Comparison of ENCODE assay signal across 1 cellular context in genomic region chr14:105300542-105301102, GRCh38.
A peak's percentile ranks its signal among the peaks of the same experiment; 100 is the strongest.
TF ChIP-seq lines count a peak whose summit lies in the region.

TSS of gene BRF1 (minus strand) at chr14:105301001. CDS start at chr14:105300629, 372 bp downstream.

TF ChIP-seq in GM12878, 131 proteins besides CTCF, POLR2A, EP300 and RAD21 (continued from another document and continues in another):
- TF ChIP-seq ATF7 (IDR thresholded peaks at IDR 0.05; ENCODE audit: low read depth) (no peak), JUNB (IDR thresholded peaks at IDR 0.05) (no peak), PKNOX1 (IDR thresholded peaks at IDR 0.05) (no peak), CHD2 (IDR thresholded peaks at IDR 0.05; ENCODE audit: borderline replicate concordance, low read depth, low read length) (peak; percentile 96), NFIC (IDR thresholded peaks at IDR 0.05; ENCODE audit: low read depth, low read length) (no peak), YY1 (IDR thresholded peaks at IDR 0.05; ENCODE audit: low read depth, low read length) (no peak), KAT2A (conservative IDR thresholded peaks at IDR 0.05; ENCODE audit: control insufficient read depth, low read depth, low read length) (no peak), SMARCA5 (IDR thresholded peaks at IDR 0.05) (peak; percentile 89), CBX5 (IDR thresholded peaks at IDR 0.05; ENCODE audit: low read depth) (no peak), GABPA (IDR thresholded peaks at IDR 0.05; ENCODE audit: low read depth) (no peak), CHD4 (IDR thresholded peaks at IDR 0.05) (no peak), POU2F2 (IDR thresholded peaks at IDR 0.05; ENCODE audit: borderline replicate concordance, low read depth, low read length) (no peak; the same call in 2 of the 3 replicates), HCFC1 (IDR thresholded peaks at IDR 0.05; ENCODE audit: low read length) (peak; percentile 53; the same call in 1 of the 2 replicates), WRNIP1 (IDR thresholded peaks at IDR 0.05; ENCODE audit: borderline replicate concordance, low read depth, low read length) (no peak), TCF12 (IDR thresholded peaks at IDR 0.05; ENCODE audit: low read depth, low read length) (0 out of 2 replicates have a peak, but pooled peaks have one; percentile 20), BACH1 (IDR thresholded peaks at IDR 0.05; ENCODE audit: borderline replicate concordance) (peak; percentile 41), HDGF (IDR thresholded peaks at IDR 0.05) (no peak), ATF3 (IDR thresholded peaks at IDR 0.05; ENCODE audit: borderline replicate concordance, extremely low read depth, low read depth, low read length) (no peak), ZBED1 (IDR thresholded peaks at IDR 0.05; ENCODE audit: borderline replicate concordance) (no peak), POLR2AphosphoS2 (IDR thresholded peaks at IDR 0.05; ENCODE audit: low read depth, low read length) (0 out of 2 replicates have a peak, but pooled peaks have one; percentile 3), BHLHE40 (IDR thresholded peaks at IDR 0.05; ENCODE audit: borderline replicate concordance in 1 of 2, low read depth in 2 of 2, low read length in 1 of 2) (peak; percentile 10 to 67; a peak in 2 of 4 replicates), CEBPZ (IDR thresholded peaks at IDR 0.05; ENCODE audit: low read depth, low read length) (no peak), RB1 (IDR thresholded peaks at IDR 0.05; ENCODE audit: borderline replicate concordance) (peak; percentile 85; the same call in 1 of the 2 replicates), CBFB (IDR thresholded peaks at IDR 0.05; ENCODE audit: low read depth) (no peak), GATAD2B (conservative IDR thresholded peaks at IDR 0.05; ENCODE audit: low read depth) (peak; percentile 98), E2F8 (IDR thresholded peaks at IDR 0.05; ENCODE audit: low read depth, partially characterized antibody) (no peak), YBX1 (IDR thresholded peaks at IDR 0.05) (no peak), MYB (IDR thresholded peaks at IDR 0.05; ENCODE audit: borderline replicate concordance, low read depth, low read length) (no peak), CREB1 (IDR thresholded peaks at IDR 0.05; ENCODE audit: low read depth) (0 out of 2 replicates have a peak, but pooled peaks have one; percentile 24), BRCA1 (IDR thresholded peaks at IDR 0.05; ENCODE audit: low read depth, low read length) (peak; percentile 72; the same call in 1 of the 2 replicates), PAX8 (IDR thresholded peaks at IDR 0.05) (no peak), LARP7 (IDR thresholded peaks at IDR 0.05) (peak; percentile 100), PML (IDR thresholded peaks at IDR 0.05; ENCODE audit: low read length) (no peak), ZNF24 (IDR thresholded peaks at IDR 0.05) (0 out of 2 replicates have a peak, but pooled peaks have one; percentile 14), NR2C1 (IDR thresholded peaks at IDR 0.05) (peak; percentile 61), IRF3 (IDR thresholded peaks at IDR 0.05) (no peak), HDAC6 (IDR thresholded peaks at IDR 0.05; ENCODE audit: unreplicated experiment) (peak; percentile 55)
- TF ChIP-seq, protein P1, sequence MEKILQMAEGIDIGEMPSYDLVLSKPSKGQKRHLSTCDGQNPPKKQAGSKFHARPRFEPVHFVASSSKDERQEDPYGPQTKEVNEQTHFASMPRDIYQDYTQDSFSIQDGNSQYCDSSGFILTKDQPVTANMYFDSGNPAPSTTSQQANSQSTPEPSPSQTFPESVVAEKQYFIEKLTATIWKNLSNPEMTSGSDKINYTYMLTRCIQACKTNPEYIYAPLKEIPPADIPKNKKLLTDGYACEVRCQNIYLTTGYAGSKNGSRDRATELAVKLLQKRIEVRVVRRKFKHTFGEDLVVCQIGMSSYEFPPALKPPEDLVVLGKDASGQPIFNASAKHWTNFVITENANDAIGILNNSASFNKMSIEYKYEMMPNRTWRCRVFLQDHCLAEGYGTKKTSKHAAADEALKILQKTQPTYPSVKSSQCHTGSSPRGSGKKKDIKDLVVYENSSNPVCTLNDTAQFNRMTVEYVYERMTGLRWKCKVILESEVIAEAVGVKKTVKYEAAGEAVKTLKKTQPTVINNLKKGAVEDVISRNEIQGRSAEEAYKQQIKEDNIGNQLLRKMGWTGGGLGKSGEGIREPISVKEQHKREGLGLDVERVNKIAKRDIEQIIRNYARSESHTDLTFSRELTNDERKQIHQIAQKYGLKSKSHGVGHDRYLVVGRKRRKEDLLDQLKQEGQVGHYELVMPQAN (conservative IDR thresholded peaks at IDR 0.05), result peak; percentile 81
- TF ChIP-seq, protein P2, sequence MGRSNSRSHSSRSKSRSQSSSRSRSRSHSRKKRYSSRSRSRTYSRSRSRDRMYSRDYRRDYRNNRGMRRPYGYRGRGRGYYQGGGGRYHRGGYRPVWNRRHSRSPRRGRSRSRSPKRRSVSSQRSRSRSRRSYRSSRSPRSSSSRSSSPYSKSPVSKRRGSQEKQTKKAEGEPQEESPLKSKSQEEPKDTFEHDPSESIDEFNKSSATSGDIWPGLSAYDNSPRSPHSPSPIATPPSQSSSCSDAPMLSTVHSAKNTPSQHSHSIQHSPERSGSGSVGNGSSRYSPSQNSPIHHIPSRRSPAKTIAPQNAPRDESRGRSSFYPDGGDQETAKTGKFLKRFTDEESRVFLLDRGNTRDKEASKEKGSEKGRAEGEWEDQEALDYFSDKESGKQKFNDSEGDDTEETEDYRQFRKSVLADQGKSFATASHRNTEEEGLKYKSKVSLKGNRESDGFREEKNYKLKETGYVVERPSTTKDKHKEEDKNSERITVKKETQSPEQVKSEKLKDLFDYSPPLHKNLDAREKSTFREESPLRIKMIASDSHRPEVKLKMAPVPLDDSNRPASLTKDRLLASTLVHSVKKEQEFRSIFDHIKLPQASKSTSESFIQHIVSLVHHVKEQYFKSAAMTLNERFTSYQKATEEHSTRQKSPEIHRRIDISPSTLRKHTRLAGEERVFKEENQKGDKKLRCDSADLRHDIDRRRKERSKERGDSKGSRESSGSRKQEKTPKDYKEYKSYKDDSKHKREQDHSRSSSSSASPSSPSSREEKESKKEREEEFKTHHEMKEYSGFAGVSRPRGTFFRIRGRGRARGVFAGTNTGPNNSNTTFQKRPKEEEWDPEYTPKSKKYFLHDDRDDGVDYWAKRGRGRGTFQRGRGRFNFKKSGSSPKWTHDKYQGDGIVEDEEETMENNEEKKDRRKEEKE (IDR thresholded peaks at IDR 0.05), result 0 out of 2 replicates have a peak, but pooled peaks have one; percentile 44
- TF ChIP-seq, protein P3, sequence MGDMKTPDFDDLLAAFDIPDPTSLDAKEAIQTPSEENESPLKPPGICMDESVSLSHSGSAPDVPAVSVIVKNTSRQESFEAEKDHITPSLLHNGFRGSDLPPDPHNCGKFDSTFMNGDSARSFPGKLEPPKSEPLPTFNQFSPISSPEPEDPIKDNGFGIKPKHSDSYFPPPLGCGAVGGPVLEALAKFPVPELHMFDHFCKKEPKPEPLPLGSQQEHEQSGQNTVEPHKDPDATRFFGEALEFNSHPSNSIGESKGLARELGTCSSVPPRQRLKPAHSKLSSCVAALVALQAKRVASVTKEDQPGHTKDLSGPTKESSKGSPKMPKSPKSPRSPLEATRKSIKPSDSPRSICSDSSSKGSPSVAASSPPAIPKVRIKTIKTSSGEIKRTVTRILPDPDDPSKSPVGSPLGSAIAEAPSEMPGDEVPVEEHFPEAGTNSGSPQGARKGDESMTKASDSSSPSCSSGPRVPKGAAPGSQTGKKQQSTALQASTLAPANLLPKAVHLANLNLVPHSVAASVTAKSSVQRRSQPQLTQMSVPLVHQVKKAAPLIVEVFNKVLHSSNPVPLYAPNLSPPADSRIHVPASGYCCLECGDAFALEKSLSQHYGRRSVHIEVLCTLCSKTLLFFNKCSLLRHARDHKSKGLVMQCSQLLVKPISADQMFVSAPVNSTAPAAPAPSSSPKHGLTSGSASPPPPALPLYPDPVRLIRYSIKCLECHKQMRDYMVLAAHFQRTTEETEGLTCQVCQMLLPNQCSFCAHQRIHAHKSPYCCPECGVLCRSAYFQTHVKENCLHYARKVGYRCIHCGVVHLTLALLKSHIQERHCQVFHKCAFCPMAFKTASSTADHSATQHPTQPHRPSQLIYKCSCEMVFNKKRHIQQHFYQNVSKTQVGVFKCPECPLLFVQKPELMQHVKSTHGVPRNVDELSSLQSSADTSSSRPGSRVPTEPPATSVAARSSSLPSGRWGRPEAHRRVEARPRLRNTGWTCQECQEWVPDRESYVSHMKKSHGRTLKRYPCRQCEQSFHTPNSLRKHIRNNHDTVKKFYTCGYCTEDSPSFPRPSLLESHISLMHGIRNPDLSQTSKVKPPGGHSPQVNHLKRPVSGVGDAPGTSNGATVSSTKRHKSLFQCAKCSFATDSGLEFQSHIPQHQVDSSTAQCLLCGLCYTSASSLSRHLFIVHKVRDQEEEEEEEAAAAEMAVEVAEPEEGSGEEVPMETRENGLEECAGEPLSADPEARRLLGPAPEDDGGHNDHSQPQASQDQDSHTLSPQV (IDR thresholded peaks at IDR 0.05), result peak; percentile 67; the same call in 1 of the 2 replicates
- TF ChIP-seq, protein P4, sequence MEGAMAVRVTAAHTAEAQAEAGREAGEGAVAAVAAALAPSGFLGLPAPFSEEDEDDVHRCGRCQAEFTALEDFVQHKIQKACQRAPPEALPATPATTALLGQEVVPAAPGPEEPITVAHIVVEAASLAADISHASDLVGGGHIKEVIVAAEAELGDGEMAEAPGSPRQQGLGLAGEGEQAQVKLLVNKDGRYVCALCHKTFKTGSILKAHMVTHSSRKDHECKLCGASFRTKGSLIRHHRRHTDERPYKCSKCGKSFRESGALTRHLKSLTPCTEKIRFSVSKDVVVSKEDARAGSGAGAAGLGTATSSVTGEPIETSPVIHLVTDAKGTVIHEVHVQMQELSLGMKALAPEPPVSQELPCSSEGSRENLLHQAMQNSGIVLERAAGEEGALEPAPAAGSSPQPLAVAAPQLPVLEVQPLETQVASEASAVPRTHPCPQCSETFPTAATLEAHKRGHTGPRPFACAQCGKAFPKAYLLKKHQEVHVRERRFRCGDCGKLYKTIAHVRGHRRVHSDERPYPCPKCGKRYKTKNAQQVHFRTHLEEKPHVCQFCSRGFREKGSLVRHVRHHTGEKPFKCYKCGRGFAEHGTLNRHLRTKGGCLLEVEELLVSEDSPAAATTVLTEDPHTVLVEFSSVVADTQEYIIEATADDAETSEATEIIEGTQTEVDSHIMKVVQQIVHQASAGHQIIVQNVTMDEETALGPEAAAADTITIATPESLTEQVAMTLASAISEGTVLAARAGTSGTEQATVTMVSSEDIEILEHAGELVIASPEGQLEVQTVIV (IDR thresholded peaks at IDR 0.05; ENCODE audit: borderline replicate concordance, partially characterized antibody), result no peak
